ENCODE assay signal across 8 cellular contexts in the genomic region with DNA sequence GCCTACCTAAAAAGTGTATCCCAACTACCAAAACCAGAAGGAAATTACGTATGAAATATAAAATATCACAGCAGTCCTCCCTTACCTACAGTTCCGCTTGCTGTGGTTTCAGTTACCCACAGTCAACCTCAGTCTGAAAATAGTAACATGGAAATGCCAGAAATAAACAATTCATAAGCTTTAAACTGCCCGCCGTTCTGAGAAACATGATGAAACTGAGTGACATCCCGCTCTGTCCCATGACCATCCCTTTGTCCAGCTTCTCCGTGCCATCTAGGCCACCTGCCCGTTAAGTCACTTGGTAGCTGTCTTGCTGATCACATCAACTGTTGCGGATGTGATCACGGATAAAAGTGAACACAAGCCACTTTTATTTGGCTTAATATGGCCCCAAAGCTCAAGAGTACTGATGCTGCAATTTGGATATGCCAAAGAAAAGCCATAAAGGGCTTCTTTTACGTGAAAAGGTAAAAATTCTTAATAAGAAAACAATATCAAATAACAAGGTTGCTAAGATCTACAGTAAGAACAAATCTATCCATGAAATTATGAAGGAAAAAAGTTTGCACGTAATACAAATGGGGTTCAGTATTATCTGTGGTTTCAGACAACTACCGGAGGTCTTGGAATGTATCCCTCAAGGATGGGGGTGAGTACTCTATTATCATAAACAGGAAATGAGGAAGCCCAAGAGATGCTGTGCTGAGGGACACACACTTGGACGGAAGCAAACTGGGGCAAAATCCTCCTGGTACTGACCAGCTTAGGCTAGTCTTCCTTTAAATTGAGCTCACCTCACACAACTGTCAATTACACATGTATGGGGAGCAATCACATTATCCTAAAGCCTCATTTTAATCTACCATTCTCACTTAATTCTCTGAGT. TPM values are rescaled to one million over a fixed set of nuclear protein-coding genes. Genes with fewer than 3 reads are reported as not detected.
DNase-seq lines count a peak whose midpoint lies in the region; TF ChIP-seq lines count a peak whose summit lies in the region.

No MANE protein-coding gene starts in this region.

- no peak overlapping the region for H3K14ac ChIP-seq in trophoblast cell (ENCODE audit: low read length)

- H3K79me2 ChIP-seq in trophoblast cell (ENCODE audit: control insufficient read depth, insufficient read depth, low read length, poor library complexity), result peaks cover 48% of the 10 kb centered on the region

- no peak overlapping the region for H2BK120ac ChIP-seq in trophoblast cell (ENCODE audit: insufficient read depth, low read length, poor library complexity)

- no peak overlapping the region for H3K18ac ChIP-seq in trophoblast cell (ENCODE audit: low read length)

- no peak overlapping the region for H2AK5ac ChIP-seq in trophoblast cell (ENCODE audit: low read length)

- peaks cover 57% of the 10 kb centered on the region for H3K4me1 Mint-ChIP-seq in endodermal cell

- TF ChIP-seq CTCF in Peyer's patch (IDR thresholded peaks at IDR 0.05) (no peak), endodermal cell (conservative IDR thresholded peaks at IDR 0.05) (no peak), WERI-Rb-1 (IDR thresholded peaks at IDR 0.05; ENCODE audit: low read depth, low read length) (no peak)

- H4K91ac ChIP-seq in trophoblast cell (ENCODE audit: low read depth, low read length), result no peak overlapping the region

- DNase-seq in H7 (peak; percentile 23), Peyer's patch (peak in 2 of 3 donors; percentile 49 to 53), endodermal cell (no peak), trophoblast cell (no peak), inferior parietal cortex (ENCODE audit: extremely low spot score) (no peak), WERI-Rb-1 (no peak), NCI-H2196 treated with DMSO at 0.1 percent for 48 hours (lab: John Stamatoyannopoulos, UW; ENCODE audit: unreplicated experiment) (no peak)

- H3K27me3 Mint-ChIP-seq in endodermal cell (ENCODE audit: insufficient read depth), result no peaks in the 10 kb centered on the region

- H4K12ac ChIP-seq in trophoblast cell (ENCODE audit: low read depth, low read length), result no peak overlapping the region

- H2BK5ac ChIP-seq in trophoblast cell (ENCODE audit: low read depth, low read length, poor library complexity), result no peak overlapping the region

- H3K36me3 ChIP-seq in H7 (replicated peaks; ENCODE audit: control insufficient read depth, insufficient read depth, low read length) (peaks cover 2% of the 10 kb centered on the region; the same call in 1 of the 2 replicates), Peyer's patch (no peaks in the 10 kb centered on the region), endodermal cell (ENCODE audit: control insufficient read depth, insufficient read depth, low read length) (peaks cover 74% of the 10 kb centered on the region), trophoblast cell (ENCODE audit: control insufficient read depth in 1 of 2, insufficient read depth in 2 of 2, low read length in 2 of 2) (peaks cover 9 to 19% of the 10 kb centered on the region in 2 experiments), WERI-Rb-1 (peaks cover 79% of the 10 kb centered on the region)

- H3K4me3 ChIP-seq in GM08714 (ENCODE audit: low read length) (peak overlapping the region; percentile 58), H7 (ENCODE audit: insufficient read depth, low read depth, low read length) (no peak overlapping the region), Peyer's patch (peak overlapping the region in 2 of 4 donors; percentile 11 to 20), endodermal cell (ENCODE audit: low read length) (peak overlapping the region; percentile 50), trophoblast cell (ENCODE audit: low read depth, low read length) (no peak overlapping the region), WERI-Rb-1 (ENCODE audit: low read depth, low read length) (no peak overlapping the region)

- no peaks in the 10 kb centered on the region for H3K9me3 ChIP-seq in Peyer's patch
- no peaks in the 10 kb centered on the region for H3K9me3 ChIP-seq in endodermal cell (ENCODE audit: control insufficient read depth, low read length)
- H3K9me3 ChIP-seq in trophoblast cell (ENCODE audit: insufficient read depth, low read depth, low read length), result no peaks in the 10 kb centered on the region
- H3K9me3 ChIP-seq in WERI-Rb-1 (ENCODE audit: severe bottlenecking), result no peaks in the 10 kb centered on the region

- no peaks in the 10 kb centered on the region for H3K9me3 Mint-ChIP-seq in endodermal cell

- H3K27ac Mint-ChIP-seq in endodermal cell, result peak overlapping the region; percentile 67

- no peak overlapping the region for H2AFZ ChIP-seq in trophoblast cell (ENCODE audit: insufficient read depth, low read length, poor library complexity)

- 94% methylated on average over 10 to 12 of the region's 13 CpGs for WGBS in endodermal cell (ENCODE audit: insufficient coverage in 1 of 2, insufficient read length in 1 of 2), 2 experiments
- no CpG with 5 or more reads among the region's 13 CpGs for WGBS in trophoblast cell (ENCODE audit: extremely low coverage, insufficient coverage, insufficient read length)

- no peak overlapping the region for H3K4me2 ChIP-seq in trophoblast cell (ENCODE audit: low read length)

- H3K4me3 Mint-ChIP-seq in endodermal cell, result peak overlapping the region; percentile 25

- H3K9ac ChIP-seq in endodermal cell (ENCODE audit: extremely low read depth, low read length, poor library complexity, severe bottlenecking) (no peak overlapping the region), trophoblast cell (ENCODE audit: low read length) (no peak overlapping the region)

- no peak overlapping the region for H2BK12ac ChIP-seq in trophoblast cell (ENCODE audit: low read length)

- H3K79me1 ChIP-seq in trophoblast cell (ENCODE audit: low read length), result no peaks in the 10 kb centered on the region

- H3K27me3 ChIP-seq in H7 (ENCODE audit: control insufficient read depth, insufficient read depth, low read length) (no peaks in the 10 kb centered on the region), Peyer's patch (no peaks in the 10 kb centered on the region), endodermal cell (ENCODE audit: control insufficient read depth, insufficient read depth, low read length, poor library complexity, severe bottlenecking) (no peaks in the 10 kb centered on the region), trophoblast cell (ENCODE audit: insufficient read depth, low read length) (no peaks in the 10 kb centered on the region), WERI-Rb-1 (ENCODE audit: insufficient read depth, low read depth, severe bottlenecking) (no peaks in the 10 kb centered on the region)

- no peak for TF ChIP-seq POLR2A in Peyer's patch (IDR thresholded peaks at IDR 0.05)

- H3K27ac ChIP-seq in Peyer's patch, result peak overlapping the region; percentile 2 to 67 (median 42)
- H3K27ac ChIP-seq in endodermal cell (ENCODE audit: low read depth, low read length), result no peak overlapping the region
- no peak overlapping the region for H3K27ac ChIP-seq in trophoblast cell (ENCODE audit: low read depth, low read length)
- no peak overlapping the region for H3K27ac ChIP-seq in WERI-Rb-1

- H3K23ac ChIP-seq in trophoblast cell (ENCODE audit: low read length), result no peak overlapping the region

- peak overlapping the region; percentile 96 for H3K4ac ChIP-seq in trophoblast cell (ENCODE audit: low read depth, low read length)

- H3K4me1 ChIP-seq in Peyer's patch, result peaks cover 0 to 61% (median 15%) of the 10 kb centered on the region in 4 donors
- H3K4me1 ChIP-seq in endodermal cell (ENCODE audit: control insufficient read depth, insufficient read depth, low read length), result peaks cover 19% of the 10 kb centered on the region
- peaks cover 0 to 8% of the 10 kb centered on the region in 2 experiments for H3K4me1 ChIP-seq in trophoblast cell (ENCODE audit: control insufficient read depth in 1 of 2, insufficient read depth in 2 of 2, low read length in 2 of 2)

- peaks cover 36% of the 10 kb centered on the region for H3K36me3 Mint-ChIP-seq in endodermal cell (ENCODE audit: low read depth)

- H4K8ac ChIP-seq in trophoblast cell (ENCODE audit: low read depth, low read length), result no peak overlapping the region

RNA-seq across cellular contexts. Expression of gene USP22, which starts 8.2 kb away (rescaled TPM):
- 432 and 539 TPM in 2 replicates for total RNA-seq in H7 (2014; rRNA removed; shearing (Covaris generic))
- total RNA-seq in Peyer's patch (100 to 1,000 TPM; 125 to 229 (median 146) TPM), endodermal cell (100 to 1,000 TPM; 379 to 396 TPM)
- 222 TPM for polyA plus RNA-seq in endodermal cell (2013, experiment 1 of 2)
- polyA plus RNA-seq in endodermal cell (2013, experiment 2 of 2), result 219 TPM
- 114 and 115 TPM in 2 replicates for polyA plus RNA-seq in trophoblast cell (2013)

Comparison
In these comparisons a context has a peak if more than half of its experiments do, and no peak if none do; other contexts are left out.
1. H3K4me3 ChIP-seq: peak in GM08714 (single experiment) and endodermal cell (single experiment); none in H7 (single experiment), trophoblast cell (single experiment) and WERI-Rb-1 (single experiment).
2. DNase-seq: peak in H7 (single experiment) and Peyer's patch (2 of 3); none in endodermal cell (single experiment), trophoblast cell (0 of 2), inferior parietal cortex (single experiment), WERI-Rb-1 (single experiment) and NCI-H2196 treated with DMSO at 0.1 percent for 48 hours (single experiment).
3. H3K27ac ChIP-seq: peak in Peyer's patch (4 of 4); none in endodermal cell (single experiment), trophoblast cell (single experiment) and WERI-Rb-1 (single experiment).